Comparison of ENCODE assay signal across 17 cellular contexts in genomic region chr1:91900538-91900937, GRCh38. TPM values are rescaled to one million over a fixed set of nuclear protein-coding genes. Genes with fewer than 3 reads are reported as not detected.
DNase-seq lines count a peak whose midpoint lies in the region; ATAC-seq and TF ChIP-seq lines count a peak whose summit lies in the region.
"Had no signal": no experiment of that assay in that cellular context is flagged by ENCODE, and none has a peak within 500 bp of the region (broad histone marks: within the 10 kb centered on the region; RNA-seq: fewer than 3 reads in every experiment).

No MANE protein-coding gene starts in this region.

- CTCF ChIA-PET in AG04450 (lab: Charles Lee) = interaction anchor here (1.1 to 2.5 kb wide), 3 partner anchors 8 to 388 kb away, joined by 3 to 22 read pairs (median 3); no protein-coding TSS in a partner anchor

- peak overlapping the region; percentile 55 for H3K27ac ChIP-seq in AG04450 (ENCODE audit: low read depth, low read length)
- H3K27ac ChIP-seq: BLaER1 treated with 17β-estradiol and CSF1 and Interleukin-3, amounts not matched to agents 10 nM and 100 nM; vagina had no signal

- H3K9me3 ChIP-seq in AG04450 (ENCODE audit: control insufficient read depth, insufficient read depth, low read length) = no peaks in the 10 kb centered on the region; the same call in 1 of the 2 replicates
- no peaks in the 10 kb centered on the region for H3K9me3 ChIP-seq in BE2C
- H3K9me3 ChIP-seq: BLaER1 treated with 17β-estradiol and CSF1 and Interleukin-3, amounts not matched to agents 10 nM and 100 nM; vagina had no signal

- H3K4me3 ChIP-seq in AG04450 (ENCODE audit: low read depth, low read length) (no peak overlapping the region), kidney epithelial cell (ENCODE audit: low read depth, low read length) (no peak overlapping the region), BE2C (ENCODE audit: low read depth, low read length) (no peak overlapping the region)
- H3K4me3 ChIP-seq: BLaER1 treated with 17β-estradiol and CSF1 and Interleukin-3, amounts not matched to agents 10 nM and 100 nM; vagina had no signal

- no peaks in the 10 kb centered on the region for H3K36me3 ChIP-seq in kidney epithelial cell (ENCODE audit: control insufficient read depth, insufficient read depth, low read length)
- H3K36me3 ChIP-seq in BE2C = no peaks in the 10 kb centered on the region
- H3K36me3 ChIP-seq: BLaER1 treated with 17β-estradiol and CSF1 and Interleukin-3, amounts not matched to agents 10 nM and 100 nM; vagina had no signal

- TF ChIP-seq CTCF in AG04450 (IDR thresholded peaks at IDR 0.05; ENCODE audit: low read depth, low read length) (no peak), kidney epithelial cell (IDR thresholded peaks at IDR 0.05; ENCODE audit: insufficient read depth, low read length, poor library complexity, severe bottlenecking) (no peak), BE2C (IDR thresholded peaks at IDR 0.05; ENCODE audit: low read depth, low read length) (no peak)

- H3K4me1 ChIP-seq in BE2C = no peaks in the 10 kb centered on the region
- H3K4me1 ChIP-seq: vagina had no signal

- ATAC-seq in HG02588 (IDR thresholded peaks at IDR 0.05; ENCODE audit: unreplicated experiment) = no peak

- H3K27me3 ChIP-seq in AG04450 (ENCODE audit: control insufficient read depth, insufficient read depth, low read length) (no peaks in the 10 kb centered on the region), kidney epithelial cell (ENCODE audit: control insufficient read depth, insufficient read depth, low read length) (no peaks in the 10 kb centered on the region), BE2C (no peaks in the 10 kb centered on the region)
- H3K27me3 ChIP-seq: BLaER1 treated with 17β-estradiol and CSF1 and Interleukin-3, amounts not matched to agents 10 nM and 100 nM; vagina had no signal

- peak; percentile 85 for DNase-seq in AG04450 (ENCODE audit: low read depth, low spot score)
- peak; percentile 93 for DNase-seq in HS-27A (ENCODE audit: low read depth)
- peak; percentile 70 for DNase-seq in astrocyte of the hippocampus (ENCODE audit: low read depth, low spot score)
- DNase-seq in kidney epithelial cell (ENCODE audit: low read depth) = peak; percentile 57
- no peak for DNase-seq in MV-4-11 (lab: John Stamatoyannopoulos, UW)
- no peak for DNase-seq in BE2C
- DNase-seq in T-helper 2 cell = no peak
- DNase-seq: activated CD8-positive, alpha-beta memory T cell treated with anti-CD3 and anti-CD28 coated beads for 24 hours; midbrain; NCI-H146; posterior cingulate gyrus; Right ventricle myocardium superior; stimulated activated CD4-positive, alpha-beta T cell treated with anti-CD3 and anti-CD28 coated beads, Interleukin-1b, Interleukin-23, amount 100 ng/mL, for 48 hours had no signal

- POLR2A ChIA-PET in AG04450 (lab: Yijun Ruan, JAX) = interaction anchor here (0.5 to 1.3 kb wide), 4 partner anchors 14 to 130 kb away, joined by 3 to 7 read pairs (median 5); partner anchors contain the start of gene TGFBR3

RNA-seq across cellular contexts. Expression of gene TGFBR3, which starts 14.6 kb away (rescaled TPM):
- polyA plus RNA-seq in AG04450 (2011; rRNA removed) = 24.2 and 36.5 TPM in 2 replicates
- 88.9 and 89.2 TPM in 2 replicates for polyA minus RNA-seq in AG04450 (2011; rRNA and poly(A)+ RNA removed)
- 4.2 and 5.5 TPM in 2 replicates for total RNA-seq in kidney epithelial cell
- 0.28 TPM for polyA plus RNA-seq in BE2C (2012; ENCODE audit: insufficient read depth, insufficient read length, low read depth)

RNA-seq across cellular contexts. Expression of gene BRDT, which starts 48.7 kb away (rescaled TPM):
- not detected in 2 replicates for polyA plus RNA-seq in AG04450 (2011; rRNA removed)
- not detected in 2 replicates for polyA minus RNA-seq in AG04450 (2011; rRNA and poly(A)+ RNA removed)
- total RNA-seq in kidney epithelial cell = not detected in 2 replicates
- not detected for polyA plus RNA-seq in BE2C (2012; ENCODE audit: insufficient read depth, insufficient read length, low read depth)
- total RNA-seq: epithelial cell of proximal tubule, Right ventricle myocardium superior, vagina had no signal

Comparison
In these comparisons a context has a peak if more than half of its experiments do, and no peak if none do; other contexts are left out.
1. DNase-seq: peak in AG04450 (single experiment), HS-27A (single experiment), astrocyte of the hippocampus (single experiment) and kidney epithelial cell (single experiment); none in MV-4-11 (single experiment), BE2C (single experiment) and T-helper 2 cell (0 of 5).